Comparison of ENCODE assay signal across 1 cellular context in genomic region chr17:29586676-29587469, GRCh38.
TF ChIP-seq lines count a peak whose summit lies in the region.

No MANE protein-coding gene starts in this region.

TF ChIP-seq in GM12878, 131 proteins besides CTCF, POLR2A, EP300 and RAD21:
- TF ChIP-seq KDM1A (IDR thresholded peaks at IDR 0.05; ENCODE audit: borderline replicate concordance) (no peak), SRF (IDR thresholded peaks at IDR 0.05; ENCODE audit: low read depth in 2 of 2, low read length in 2 of 2) (no peak), IKZF2 (IDR thresholded peaks at IDR 0.05) (no peak), KAT2A (conservative IDR thresholded peaks at IDR 0.05; ENCODE audit: control insufficient read depth, low read depth, low read length) (no peak), MYC (IDR thresholded peaks at IDR 0.05; ENCODE audit: insufficient read depth, insufficient read length, insufficient replicate concordance, low read length, severe bottlenecking) (no peak), SMC3 (IDR thresholded peaks at IDR 0.05; ENCODE audit: borderline replicate concordance, low read length) (no peak), SREBF2 (IDR thresholded peaks at IDR 0.05; ENCODE audit: low read length) (no peak), GATAD2B (conservative IDR thresholded peaks at IDR 0.05; ENCODE audit: low read depth) (no peak), BCLAF1 (IDR thresholded peaks at IDR 0.05) (no peak), NR2F1 (conservative IDR thresholded peaks at IDR 0.05) (no peak; the same call in 1 of the 2 replicates), CHD1 (IDR thresholded peaks at IDR 0.05; ENCODE audit: low read depth, low read length) (no peak)
- TF ChIP-seq, protein P1, sequence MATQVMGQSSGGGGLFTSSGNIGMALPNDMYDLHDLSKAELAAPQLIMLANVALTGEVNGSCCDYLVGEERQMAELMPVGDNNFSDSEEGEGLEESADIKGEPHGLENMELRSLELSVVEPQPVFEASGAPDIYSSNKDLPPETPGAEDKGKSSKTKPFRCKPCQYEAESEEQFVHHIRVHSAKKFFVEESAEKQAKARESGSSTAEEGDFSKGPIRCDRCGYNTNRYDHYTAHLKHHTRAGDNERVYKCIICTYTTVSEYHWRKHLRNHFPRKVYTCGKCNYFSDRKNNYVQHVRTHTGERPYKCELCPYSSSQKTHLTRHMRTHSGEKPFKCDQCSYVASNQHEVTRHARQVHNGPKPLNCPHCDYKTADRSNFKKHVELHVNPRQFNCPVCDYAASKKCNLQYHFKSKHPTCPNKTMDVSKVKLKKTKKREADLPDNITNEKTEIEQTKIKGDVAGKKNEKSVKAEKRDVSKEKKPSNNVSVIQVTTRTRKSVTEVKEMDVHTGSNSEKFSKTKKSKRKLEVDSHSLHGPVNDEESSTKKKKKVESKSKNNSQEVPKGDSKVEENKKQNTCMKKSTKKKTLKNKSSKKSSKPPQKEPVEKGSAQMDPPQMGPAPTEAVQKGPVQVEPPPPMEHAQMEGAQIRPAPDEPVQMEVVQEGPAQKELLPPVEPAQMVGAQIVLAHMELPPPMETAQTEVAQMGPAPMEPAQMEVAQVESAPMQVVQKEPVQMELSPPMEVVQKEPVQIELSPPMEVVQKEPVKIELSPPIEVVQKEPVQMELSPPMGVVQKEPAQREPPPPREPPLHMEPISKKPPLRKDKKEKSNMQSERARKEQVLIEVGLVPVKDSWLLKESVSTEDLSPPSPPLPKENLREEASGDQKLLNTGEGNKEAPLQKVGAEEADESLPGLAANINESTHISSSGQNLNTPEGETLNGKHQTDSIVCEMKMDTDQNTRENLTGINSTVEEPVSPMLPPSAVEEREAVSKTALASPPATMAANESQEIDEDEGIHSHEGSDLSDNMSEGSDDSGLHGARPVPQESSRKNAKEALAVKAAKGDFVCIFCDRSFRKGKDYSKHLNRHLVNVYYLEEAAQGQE (IDR thresholded peaks at IDR 0.05; ENCODE audit: low read depth, low read length): no peak
